ENCODE assay signal across 1 cellular context in genomic region chr22:17938484-17938924, GRCh38.
TF ChIP-seq lines count a peak whose summit lies in the region.

No MANE protein-coding gene starts in this region.

TF ChIP-seq in GM23338, 12 proteins besides CTCF, POLR2A, EP300 and RAD21 (continued from another document):
- no peak for TF ChIP-seq REST (IDR thresholded peaks at IDR 0.05; ENCODE audit: unreplicated experiment)
- TF ChIP-seq ETS1 (IDR thresholded peaks at IDR 0.05), result no peak
- TF ChIP-seq NANOG (IDR thresholded peaks at IDR 0.05; ENCODE audit: borderline replicate concordance), result no peak
- no peak for TF ChIP-seq EZH2 (IDR thresholded peaks at IDR 0.05; ENCODE audit: low read depth, unreplicated experiment)
- TF ChIP-seq ZNF331 (CRISPR knock-in tag; IDR thresholded peaks at IDR 0.05; ENCODE audit: low read depth), result no peak
